8 cellular contexts compared by ENCODE assay signal in the genomic region with DNA sequence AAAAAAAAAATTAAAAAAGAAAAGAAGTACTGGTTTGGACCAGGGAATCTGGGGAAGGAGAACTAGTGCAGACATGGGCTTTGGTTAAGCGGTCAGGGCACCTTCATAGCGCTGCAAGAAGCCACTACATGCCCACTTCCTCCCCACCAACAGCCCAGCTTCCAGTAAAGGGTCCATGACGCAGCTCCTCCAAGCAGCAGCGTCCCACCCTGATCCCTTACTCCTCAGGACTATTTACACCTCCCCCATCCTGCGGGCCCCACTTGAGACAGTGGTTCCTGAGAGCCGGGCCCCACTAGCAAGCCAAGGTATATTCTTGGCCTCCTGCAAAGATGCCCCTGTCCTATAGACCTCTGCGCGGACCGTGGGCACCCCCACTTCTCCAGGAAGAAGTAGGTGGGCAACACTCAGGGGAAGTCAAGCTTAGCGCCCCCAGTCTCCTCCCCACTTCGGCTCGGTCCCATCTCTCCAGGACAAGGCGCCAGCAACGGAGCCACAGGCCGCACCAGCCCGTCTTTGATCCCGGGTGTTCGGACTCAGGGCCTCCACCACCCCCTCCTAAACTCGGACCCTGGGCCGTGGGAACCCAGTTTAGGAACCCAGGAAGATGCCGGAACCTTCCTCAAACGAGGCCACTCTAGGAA. TPM values are rescaled to one million over a fixed set of nuclear protein-coding genes. Genes with fewer than 3 reads are reported as not detected.
DNase-seq lines count a peak whose midpoint lies in the region; TF ChIP-seq lines count a peak whose summit lies in the region.

No MANE protein-coding gene starts in this region.

- no peaks in the 10 kb centered on the region for H3K9me3 ChIP-seq in hepatocyte (ENCODE audit: low read depth)

- peaks cover 22% of the 10 kb centered on the region for H3K36me3 Mint-ChIP-seq in activated T-helper 1 cell treated with anti-CD3 and anti-CD28 coated beads, Interleukin-12 subunit alpha, Interleukin-12 subunit beta, Interleukin-2, Interleukin-4 antibody, amounts not matched to agents 30 ng/mL and 10 ng/mL and 1 ng/mL, durations not matched to agents 14 hours and 24 hours and 36 hours (ENCODE audit: low read depth)

- H3K4me2 ChIP-seq in hepatocyte = peak overlapping the region; percentile 71

- H3K4me3 ChIP-seq in ACC112 (ENCODE audit: low read depth, low read length) (peak overlapping the region; percentile 100), HFF-Myc (replicated peaks; ENCODE audit: low read depth, low read length) (peak overlapping the region; percentile 89), hepatocyte (no peak overlapping the region)

- H3K79me2 ChIP-seq in ACC112 (ENCODE audit: control insufficient read depth, insufficient read depth, low read length, unreplicated experiment) = peaks cover 8% of the 10 kb centered on the region
- peaks cover 15% of the 10 kb centered on the region for H3K79me2 ChIP-seq in hepatocyte

- H3K4me1 ChIP-seq in ACC112 (ENCODE audit: control insufficient read depth, insufficient read depth, low read length, unreplicated experiment) (peaks cover 6% of the 10 kb centered on the region), hepatocyte (ENCODE audit: insufficient read depth) (peaks cover 7% of the 10 kb centered on the region)

- H3K9me2 ChIP-seq in hepatocyte (replicated peaks; ENCODE audit: insufficient read depth) = no peaks in the 10 kb centered on the region

- WGBS in hepatocyte (ENCODE audit: low lambda C conversion rate, missing lambda C conversion rate) = 81% methylated on average over 22 of the region's 22 CpGs

- no peak for TF ChIP-seq CTCF in HFF-Myc (IDR thresholded peaks at IDR 0.05; ENCODE audit: low read depth, low read length, missing control alignments)
- TF ChIP-seq CTCF in hepatocyte (IDR thresholded peaks at IDR 0.05; ENCODE audit: poor library complexity) = no peak

- peaks cover 25% of the 10 kb centered on the region for H3K4me1 Mint-ChIP-seq in activated T-helper 1 cell treated with anti-CD3 and anti-CD28 coated beads, Interleukin-12 subunit alpha, Interleukin-12 subunit beta, Interleukin-2, Interleukin-4 antibody, amounts not matched to agents 30 ng/mL and 10 ng/mL and 1 ng/mL, durations not matched to agents 14 hours and 24 hours and 36 hours (ENCODE audit: low read depth)

- no peaks in the 10 kb centered on the region for H3K9me3 Mint-ChIP-seq in activated T-helper 1 cell treated with anti-CD3 and anti-CD28 coated beads, Interleukin-12 subunit alpha, Interleukin-12 subunit beta, Interleukin-2, Interleukin-4 antibody, amounts not matched to agents 30 ng/mL and 10 ng/mL and 1 ng/mL, durations not matched to agents 14 hours and 24 hours and 36 hours

- peak overlapping the region; percentile 98 for H3K27ac Mint-ChIP-seq in activated T-helper 1 cell treated with anti-CD3 and anti-CD28 coated beads, Interleukin-12 subunit alpha, Interleukin-12 subunit beta, Interleukin-2, Interleukin-4 antibody, amounts not matched to agents 30 ng/mL and 10 ng/mL and 1 ng/mL, durations not matched to agents 14 hours and 24 hours and 36 hours

- peaks cover 4% of the 10 kb centered on the region for H3K27me3 Mint-ChIP-seq in activated T-helper 1 cell treated with anti-CD3 and anti-CD28 coated beads, Interleukin-12 subunit alpha, Interleukin-12 subunit beta, Interleukin-2, Interleukin-4 antibody, amounts not matched to agents 30 ng/mL and 10 ng/mL and 1 ng/mL, durations not matched to agents 14 hours and 24 hours and 36 hours (ENCODE audit: insufficient read depth)

- peak overlapping the region; percentile 97 for H3K4me3 Mint-ChIP-seq in activated T-helper 1 cell treated with anti-CD3 and anti-CD28 coated beads, Interleukin-12 subunit alpha, Interleukin-12 subunit beta, Interleukin-2, Interleukin-4 antibody, amounts not matched to agents 30 ng/mL and 10 ng/mL and 1 ng/mL, durations not matched to agents 14 hours and 24 hours and 36 hours

- H4K20me1 ChIP-seq in hepatocyte (ENCODE audit: insufficient read depth, poor library complexity, severe bottlenecking) = no peaks in the 10 kb centered on the region

- peak overlapping the region; percentile 69 for H3K27ac ChIP-seq in ACC112 (ENCODE audit: low read depth, low read length)
- peak overlapping the region; percentile 82 for H3K27ac ChIP-seq in hepatocyte

- intact Hi-C loops in activated T-helper 1 cell treated with anti-CD3 and anti-CD28 coated beads, Interleukin-12 subunit alpha, Interleukin-12 subunit beta, Interleukin-2, Interleukin-4 antibody, amounts not matched to agents 30 ng/mL and 10 ng/mL and 1 ng/mL, durations not matched to agents 14 hours and 24 hours and 36 hours (cut with micrococcal nuclease) = loop anchor here (1.0 to 10.0 kb wide), 15 partner anchors 8 to 823 kb away; partner anchors contain the start of genes ALDOA, CDIPT, FBRS and FBXL19

- H3K36me3 ChIP-seq in ACC112 (ENCODE audit: insufficient read depth, low read length) (no peaks in the 10 kb centered on the region), hepatocyte (replicated peaks; ENCODE audit: insufficient read depth, low read depth) (no peaks in the 10 kb centered on the region)

- DNase-seq in HFF-Myc (ENCODE audit: extremely low read depth, low read depth) (no peak), hepatocyte (ENCODE audit: low spot score) (no peak), NCI-H2196 treated with DMSO at 0.1 percent for 48 hours (lab: John Stamatoyannopoulos, UW; ENCODE audit: unreplicated experiment) (no peak), NCI-H510A treated with DMSO at 0.1 percent for 48 hours (lab: John Stamatoyannopoulos, UW) (no peak), NCI-H1092 treated with DMSO at 0.1 percent for 48 hours (lab: John Stamatoyannopoulos, UW) (no peak)
- DNase-seq in activated T-helper 1 cell treated with anti-CD3 and anti-CD28 coated beads, Interleukin-12 subunit alpha, Interleukin-12 subunit beta, Interleukin-2, Interleukin-4 antibody, amounts not matched to agents 30 ng/mL and 10 ng/mL and 1 ng/mL, durations not matched to agents 14 hours and 24 hours and 36 hours (ENCODE audit: low spot score) = no peak
- DNase-seq in stimulated activated CD8-positive, alpha-beta memory T cell treated with anti-CD3 and anti-CD28 coated beads, Interleukin-4, amount 100 ng/mL, for 48 hours = peak; percentile 61

- H3K27me3 ChIP-seq in ACC112 (ENCODE audit: insufficient read depth, low read length) (no peaks in the 10 kb centered on the region), hepatocyte (no peaks in the 10 kb centered on the region)

- H2AFZ ChIP-seq in ACC112 (ENCODE audit: low read length, unreplicated experiment) (peak overlapping the region; percentile 100), hepatocyte (peak overlapping the region; percentile 96)

RNA-seq across cellular contexts. Expression of gene PRR14, which starts 0.9 kb away (rescaled TPM):
- 91.9 and 97.4 TPM in 2 replicates for total RNA-seq in activated T-helper 1 cell treated with anti-CD3 and anti-CD28 coated beads, Interleukin-12 subunit alpha, Interleukin-12 subunit beta, Interleukin-2, Interleukin-4 antibody, amounts not matched to agents 30 ng/mL and 10 ng/mL and 1 ng/mL, durations not matched to agents 14 hours and 24 hours and 36 hours
- total RNA-seq in hepatocyte = 6.6 and 8.1 TPM in 2 replicates
- polyA plus RNA-seq in hepatocyte = 18.7 and 20.0 TPM in 2 replicates

RNA-seq across cellular contexts. Expression of gene FBRS, which starts 8.4 kb away (rescaled TPM):
- 116 and 125 TPM in 2 replicates for total RNA-seq in activated T-helper 1 cell treated with anti-CD3 and anti-CD28 coated beads, Interleukin-12 subunit alpha, Interleukin-12 subunit beta, Interleukin-2, Interleukin-4 antibody, amounts not matched to agents 30 ng/mL and 10 ng/mL and 1 ng/mL, durations not matched to agents 14 hours and 24 hours and 36 hours
- total RNA-seq in hepatocyte = 18.5 and 22.9 TPM in 2 replicates
- 22.1 and 25.5 TPM in 2 replicates for polyA plus RNA-seq in hepatocyte

RNA-seq across cellular contexts. Expression of gene ZNF689, which starts 39.7 kb away (rescaled TPM):
- total RNA-seq in activated T-helper 1 cell treated with anti-CD3 and anti-CD28 coated beads, Interleukin-12 subunit alpha, Interleukin-12 subunit beta, Interleukin-2, Interleukin-4 antibody, amounts not matched to agents 30 ng/mL and 10 ng/mL and 1 ng/mL, durations not matched to agents 14 hours and 24 hours and 36 hours = 14.7 TPM in 2 replicates
- total RNA-seq in hepatocyte = 7.1 and 8.0 TPM in 2 replicates
- polyA plus RNA-seq in hepatocyte = 5.6 and 8.7 TPM in 2 replicates

RNA-seq across cellular contexts. Expression of gene SRCAP, which starts 49.1 kb away (rescaled TPM):
- total RNA-seq in activated T-helper 1 cell treated with anti-CD3 and anti-CD28 coated beads, Interleukin-12 subunit alpha, Interleukin-12 subunit beta, Interleukin-2, Interleukin-4 antibody, amounts not matched to agents 30 ng/mL and 10 ng/mL and 1 ng/mL, durations not matched to agents 14 hours and 24 hours and 36 hours = 91.1 and 93.4 TPM in 2 replicates
- total RNA-seq in hepatocyte = 9.6 and 15.3 TPM in 2 replicates
- polyA plus RNA-seq in hepatocyte = 29.3 and 33.6 TPM in 2 replicates

Comparison
In these comparisons a context has a peak if more than half of its experiments do, and no peak if none do; other contexts are left out.
1. RNA of gene PRR14, which starts 0.9 kb away (total RNA-seq): 91.9 to 97.4 TPM in activated T-helper 1 cell treated with anti-CD3 and anti-CD28 coated beads, Interleukin-12 subunit alpha, Interleukin-12 subunit beta, Interleukin-2, Interleukin-4 antibody, amounts not matched to agents 30 ng/mL and 10 ng/mL and 1 ng/mL, durations not matched to agents 14 hours and 24 hours and 36 hours; 6.6 to 8.1 TPM in hepatocyte; every median in the first group is over 10 times any median in the second.